Comparison of ENCODE assay signal across 8 cellular contexts in genomic region chr17:66567234-66568170, GRCh38.
DNase-seq lines count a peak whose midpoint lies in the region; ATAC-seq, FAIRE-seq and TF ChIP-seq lines count a peak whose summit lies in the region.

No MANE protein-coding gene starts in this region.

- H3K36me3 ChIP-seq in SK-N-SH (replicated peaks in 1 of 2; ENCODE audit: control insufficient read depth in 1 of 2, insufficient read depth in 2 of 2, low read length in 1 of 2) (peaks cover 0 to 22% of the 10 kb centered on the region in 2 experiments), cardiac muscle cell (no peaks in the 10 kb centered on the region), psoas muscle (ENCODE audit: insufficient read depth in 1 of 2, low read depth in 1 of 2) (no peaks in the 10 kb centered on the region)

- no peaks in the 10 kb centered on the region for H3K27me3 Mint-ChIP-seq in activated naive CD8-positive, alpha-beta T cell

- no peaks in the 10 kb centered on the region for H3K27me3 ChIP-seq in SK-N-SH (ENCODE audit: insufficient read depth)
- H3K27me3 ChIP-seq in cardiac muscle cell: no peaks in the 10 kb centered on the region
- H3K27me3 ChIP-seq in psoas muscle (ENCODE audit: insufficient read depth in 3 of 3, low read length in 2 of 3): no peaks in the 10 kb centered on the region

- peaks cover 22 to 31% of the 10 kb centered on the region in 2 experiments for H3K4me1 ChIP-seq in SK-N-SH (ENCODE audit: control insufficient read depth in 1 of 2, insufficient read depth in 2 of 2, low read depth in 1 of 2, low read length in 1 of 2)
- H3K4me1 ChIP-seq in cardiac muscle cell (ENCODE audit: low read depth): no peaks in the 10 kb centered on the region
- no peaks in the 10 kb centered on the region for H3K4me1 ChIP-seq in psoas muscle

- peak; percentile 80 to 99 for TF ChIP-seq EP300 in SK-N-SH (IDR thresholded peaks at IDR 0.05; ENCODE audit: borderline replicate concordance in 1 of 2, low read depth in 1 of 2, low read length in 1 of 2)

- peaks cover 73% of the 10 kb centered on the region for H3K79me2 ChIP-seq in SK-N-SH (ENCODE audit: insufficient read depth)

- peaks cover 37% of the 10 kb centered on the region for H3F3A ChIP-seq in SK-N-SH (replicated peaks; ENCODE audit: insufficient read depth)

- CTCF ChIA-PET in SK-N-SH (lab: Yijun Ruan, JAX): interaction anchor here (0.6 to 3.0 kb wide), 47 partner anchors 8 to 380 kb away, joined by 3 to 26 read pairs (median 4); no protein-coding TSS in a partner anchor

- H3K4me3 Mint-ChIP-seq in activated naive CD8-positive, alpha-beta T cell: no peak overlapping the region

- peak overlapping the region; percentile 47 for H3K4me2 ChIP-seq in SK-N-SH

- no peak overlapping the region for H2AFZ ChIP-seq in SK-N-SH (ENCODE audit: low read depth)

- peak overlapping the region; percentile 65 for H3K9ac ChIP-seq in SK-N-SH

- H3K4me3 ChIP-seq in SK-N-SH (ENCODE audit: low read depth in 2 of 2, low read length in 1 of 2): peak overlapping the region in 1 of 2 experiments; percentile 3; a peak in 1 of 4 replicates
- no peak overlapping the region for H3K4me3 ChIP-seq in cardiac muscle cell
- no peak overlapping the region for H3K4me3 ChIP-seq in psoas muscle

- POLR2A ChIA-PET in SK-N-SH (lab: Yijun Ruan, JAX): no interaction called here

- H3K4me1 Mint-ChIP-seq in activated naive CD8-positive, alpha-beta T cell (ENCODE audit: low read depth): peaks cover 38% of the 10 kb centered on the region

- DNase-seq in HTR-8/SVneo (ENCODE audit: insufficient read length, low spot score): peak; percentile 82
- peak; percentile 71 for DNase-seq in SK-N-SH
- peak; percentile 86 to 91 for DNase-seq in cardiac muscle cell (ENCODE audit: low read depth in 1 of 2, low spot score in 1 of 2)
- DNase-seq in psoas muscle: peak; percentile 72 to 84
- no peak for DNase-seq in DMS114 treated with DMSO at 0.1 percent for 48 hours (lab: John Stamatoyannopoulos, UW; ENCODE audit: unreplicated experiment)

- peak; percentile 69 for FAIRE-seq in HTR-8/SVneo (lab: Jason Lieb, UNC)

- ATAC-seq in GM19324 (IDR thresholded peaks at IDR 0.05; ENCODE audit: low FRiP score, unreplicated experiment): peak; percentile 81
- peak in 3 of 4 donors; percentile 64 to 85 (median 83) for ATAC-seq in psoas muscle

- H3K27ac ChIP-seq in C4-2B (peak overlapping the region; percentile 45), SK-N-SH (ENCODE audit: low read depth in 2 of 2, low read length in 1 of 2) (peak overlapping the region; percentile 77 to 97), cardiac muscle cell (no peak overlapping the region), psoas muscle (no peak overlapping the region)

- peaks cover 2% of the 10 kb centered on the region for H3K36me3 Mint-ChIP-seq in activated naive CD8-positive, alpha-beta T cell

- no peaks in the 10 kb centered on the region for H3K9me3 Mint-ChIP-seq in activated naive CD8-positive, alpha-beta T cell (ENCODE audit: low read depth)

- H4K20me1 ChIP-seq in SK-N-SH (ENCODE audit: insufficient read depth): no peaks in the 10 kb centered on the region; the same call in 1 of the 2 replicates

- H3K9me3 ChIP-seq in SK-N-SH: no peaks in the 10 kb centered on the region
- H3K9me3 ChIP-seq in cardiac muscle cell (ENCODE audit: low read depth): no peaks in the 10 kb centered on the region
- no peaks in the 10 kb centered on the region for H3K9me3 ChIP-seq in psoas muscle

- H3K9me2 ChIP-seq in SK-N-SH: no peaks in the 10 kb centered on the region

- WGBS in SK-N-SH (ENCODE audit: low lambda C conversion rate): 25% methylated on average over 15 of the region's 15 CpGs
- 58 to 62% (median 62%) methylated on average over 15 of the region's 15 CpGs for WGBS in psoas muscle, 3 donors

- peak; percentile 96 for TF ChIP-seq CTCF in C4-2B (conservative IDR thresholded peaks at IDR 0.05)
- peak; percentile 100 for TF ChIP-seq CTCF in SK-N-SH (IDR thresholded peaks at IDR 0.05)
- TF ChIP-seq CTCF in cardiac muscle cell (IDR thresholded peaks at IDR 0.05; ENCODE audit: low read depth, low read length): peak; percentile 91
- peak; percentile 73 for TF ChIP-seq CTCF in psoas muscle (IDR thresholded peaks at IDR 0.05)

- peak overlapping the region; percentile 79 for H3K27ac Mint-ChIP-seq in activated naive CD8-positive, alpha-beta T cell

- intact Hi-C loops in psoas muscle (cut with DNase I): loop anchor here (1.0 to 10.0 kb wide), 3 partner anchors 110 to 312 kb away; no protein-coding TSS in a partner anchor

- peak; percentile 91 for TF ChIP-seq RAD21 in SK-N-SH (IDR thresholded peaks at IDR 0.05; ENCODE audit: low read length)

TF ChIP-seq in SK-N-SH, 30 proteins besides CTCF, POLR2A, EP300 and RAD21 (continues in another document):
- peak; percentile 15; the same call in 1 of the 2 replicates for TF ChIP-seq SIN3A (IDR thresholded peaks at IDR 0.05; ENCODE audit: borderline replicate concordance, low read depth, low read length)
- peak; percentile 93 for TF ChIP-seq PBX3 (IDR thresholded peaks at IDR 0.05)
- TF ChIP-seq RXRA (IDR thresholded peaks at IDR 0.05; ENCODE audit: borderline replicate concordance, low read depth): peak; percentile 94
- TF ChIP-seq SMC3 (IDR thresholded peaks at IDR 0.05; ENCODE audit: low read depth, low read length): peak; percentile 95
- peak; percentile 99 for TF ChIP-seq NFIC (IDR thresholded peaks at IDR 0.05; ENCODE audit: borderline replicate concordance)
- TF ChIP-seq POLR2AphosphoS5 (IDR thresholded peaks at IDR 0.05; ENCODE audit: low read depth, low read length): peak; percentile 86
- no peak for TF ChIP-seq CHD2 (IDR thresholded peaks at IDR 0.05; ENCODE audit: low read length, partially characterized antibody)
- TF ChIP-seq YY1 (IDR thresholded peaks at IDR 0.05; ENCODE audit: low read depth): no peak
- peak; percentile 39; the same call in 1 of the 2 replicates for TF ChIP-seq USF1 (IDR thresholded peaks at IDR 0.05; ENCODE audit: borderline replicate concordance, low read depth)
- TF ChIP-seq NRF1 (IDR thresholded peaks at IDR 0.05; ENCODE audit: low read depth, low read length): no peak
- peak; percentile 98 for TF ChIP-seq TCF12 (IDR thresholded peaks at IDR 0.05)
- no peak for TF ChIP-seq USF2 (IDR thresholded peaks at IDR 0.05; ENCODE audit: borderline replicate concordance, low read depth, low read length)
- peak; percentile 71 for TF ChIP-seq ZBTB33 (IDR thresholded peaks at IDR 0.05; ENCODE audit: borderline replicate concordance, low read depth)
- TF ChIP-seq MAX (IDR thresholded peaks at IDR 0.05; ENCODE audit: low read depth): peak; percentile 99
- TF ChIP-seq MXI1 (IDR thresholded peaks at IDR 0.05; ENCODE audit: low read depth, low read length): no peak
- TF ChIP-seq TAF1 (IDR thresholded peaks at IDR 0.05; ENCODE audit: borderline replicate concordance, low read depth, low read length): no peak
- TF ChIP-seq GATA2 (CRISPR knock-in tag; IDR thresholded peaks at IDR 0.05): 0 out of 2 replicates have a peak, but pooled peaks have one; percentile 22

Comparison
In these comparisons a context has a peak if more than half of its experiments do, and no peak if none do; other contexts are left out.
1. H3K27ac ChIP-seq: peak in C4-2B (single experiment) and SK-N-SH (2 of 2); none in cardiac muscle cell (single experiment) and psoas muscle (single experiment).
2. Peak in every context shown above with its lines, with median percentiles within 50 percentile points of each other: CTCF ChIP-seq.